In genomic region chr16:89299357-89300111, GRCh38 we compare ENCODE assay signal across 8 cellular contexts.
A peak's percentile ranks its signal among the peaks of the same experiment; 100 is the strongest.
DNase-seq lines count a peak whose midpoint lies in the region; ATAC-seq and TF ChIP-seq lines count a peak whose summit lies in the region.
"Not testable (repeated sequence)": the region's sequence is repeated elsewhere in the genome, so short reads cannot be mapped to it uniquely, and the experiment has no call there.

No MANE protein-coding gene starts in this region.

- H3K27me3 Mint-ChIP-seq in central memory CD8-positive, alpha-beta T cell = not testable (repeated sequence)

- peak overlapping the region; percentile 2 for H3K27ac ChIP-seq in AG04450 (ENCODE audit: low read depth, low read length)
- H3K27ac ChIP-seq in RWPE1 = peak overlapping the region; percentile 41; the same call in 1 of the 2 replicates
- peak overlapping the region; percentile 66 to 86 (median 85) for H3K27ac ChIP-seq in esophagus squamous epithelium
- peak overlapping the region; percentile 95 for H3K27ac ChIP-seq in right cardiac atrium (ENCODE audit: low read length)
- H3K27ac ChIP-seq in rectal smooth muscle tissue (ENCODE audit: low read depth, low read length) = peak overlapping the region; percentile 77
- H3K27ac ChIP-seq in stomach = peak overlapping the region; percentile 81 to 92 (median 86)
- H3K27ac ChIP-seq in upper lobe of left lung = peak overlapping the region; percentile 48 to 73 (median 70)

- not testable (repeated sequence) for H3K27me3 ChIP-seq in AG04450 (ENCODE audit: control insufficient read depth, insufficient read depth, low read length); esophagus squamous epithelium; right cardiac atrium (ENCODE audit: control insufficient read depth, insufficient read depth); rectal smooth muscle tissue (ENCODE audit: control insufficient read depth, insufficient read depth, low read length); stomach; upper lobe of left lung

- not testable (repeated sequence) for H3K9me3 ChIP-seq in AG04450 (ENCODE audit: control insufficient read depth, insufficient read depth, low read length); esophagus squamous epithelium; right cardiac atrium (ENCODE audit: control insufficient read depth, low read length); stomach; upper lobe of left lung

- H3K4me1 Mint-ChIP-seq in central memory CD8-positive, alpha-beta T cell = peaks cover 57% of the 10 kb centered on the region

- not testable (repeated sequence) for TF ChIP-seq POLR2A in esophagus squamous epithelium (IDR thresholded peaks at IDR 0.05); stomach (IDR thresholded peaks at IDR 0.05); upper lobe of left lung (IDR thresholded peaks at IDR 0.05)

- intact Hi-C loops in esophagus squamous epithelium (cut with DNase I); right cardiac atrium (cut with DNase I); stomach (cut with DNase I; ENCODE audit: low total_unique reads): not testable (repeated sequence)

- peaks cover 16% of the 10 kb centered on the region for H3K36me3 Mint-ChIP-seq in central memory CD8-positive, alpha-beta T cell (ENCODE audit: insufficient read depth)

- not testable (repeated sequence) for H3K4me3 Mint-ChIP-seq in central memory CD8-positive, alpha-beta T cell

- not testable (repeated sequence) for H3K4me3 ChIP-seq in AG04450 (ENCODE audit: low read depth, low read length); esophagus squamous epithelium; right cardiac atrium (ENCODE audit: low read length); rectal smooth muscle tissue (ENCODE audit: low read length); stomach; upper lobe of left lung

- not testable (repeated sequence) for TF ChIP-seq CTCF in AG04450 (IDR thresholded peaks at IDR 0.05; ENCODE audit: low read depth, low read length); RWPE1 (conservative IDR thresholded peaks at IDR 0.05; ENCODE audit: low read depth); esophagus squamous epithelium (IDR thresholded peaks at IDR 0.05); stomach (IDR thresholded peaks at IDR 0.05); upper lobe of left lung (IDR thresholded peaks at IDR 0.05)

- CTCF ChIA-PET in AG04450 (lab: Charles Lee); RWPE1 (lab: Yijun Ruan, JAX): not testable (repeated sequence)

- H3K36me3 ChIP-seq in esophagus squamous epithelium = peaks cover 12 to 70% (median 13%) of the 10 kb centered on the region in 3 donors
- peaks cover 21% of the 10 kb centered on the region for H3K36me3 ChIP-seq in rectal smooth muscle tissue (ENCODE audit: control insufficient read depth, insufficient read depth, low read length)
- H3K36me3 ChIP-seq in stomach = peaks cover 18 to 38% (median 21%) of the 10 kb centered on the region in 4 donors
- peaks cover 3 to 36% (median 16%) of the 10 kb centered on the region in 4 donors for H3K36me3 ChIP-seq in upper lobe of left lung

- WGBS in esophagus squamous epithelium, 2 donors = 100% methylated on average over 1 of the region's 10 CpGs; no CpG with 5 or more reads in 1 of the 2 donors
- 94% methylated on average over 10 of the region's 10 CpGs for WGBS in right cardiac atrium
- WGBS in stomach, 5 donors = 84 to 100% (median 93%) methylated on average over 2 to 10 of the region's 10 CpGs
- 82 to 100% methylated on average over 1 to 4 of the region's 10 CpGs for WGBS in upper lobe of left lung, 2 donors

- DNase-seq in AG04450 (ENCODE audit: low read depth, low spot score); RWPE1 (ENCODE audit: low spot score); central memory CD8-positive, alpha-beta T cell (ENCODE audit: low spot score in 2 of 2); esophagus squamous epithelium (lab: John Stamatoyannopoulos, UW); stomach; upper lobe of left lung: not testable (repeated sequence)
- peak in 1 of 3 donors; percentile 38 for DNase-seq in right cardiac atrium

- H3K4me1 ChIP-seq in esophagus squamous epithelium (peaks cover 29 to 87% (median 49%) of the 10 kb centered on the region in 3 donors), rectal smooth muscle tissue (ENCODE audit: control insufficient read depth, insufficient read depth, low read length) (peaks cover 17% of the 10 kb centered on the region), stomach (peaks cover 38 to 86% (median 71%) of the 10 kb centered on the region in 4 donors), upper lobe of left lung (peaks cover 16 to 65% (median 31%) of the 10 kb centered on the region in 4 donors)
- not testable (repeated sequence) for H3K4me1 ChIP-seq in right cardiac atrium (ENCODE audit: control insufficient read depth, insufficient read depth, low read length)

- POLR2A ChIA-PET in AG04450 (lab: Yijun Ruan, JAX); RWPE1 (lab: Yijun Ruan, JAX; ENCODE audit: low non-redundant PET): not testable (repeated sequence)

- H3K9me3 Mint-ChIP-seq in central memory CD8-positive, alpha-beta T cell = not testable (repeated sequence)

- peak overlapping the region; percentile 78 for H3K27ac Mint-ChIP-seq in central memory CD8-positive, alpha-beta T cell (ENCODE audit: low read depth)

- not testable (repeated sequence) for TF ChIP-seq EP300 in stomach (IDR thresholded peaks at IDR 0.05); upper lobe of left lung (IDR thresholded peaks at IDR 0.05)

- not testable (repeated sequence) for ATAC-seq in central memory CD8-positive, alpha-beta T cell (replicated peaks; ENCODE audit: extremely low read depth, poor library complexity, severe bottlenecking); right cardiac atrium; upper lobe of left lung (ENCODE audit: low FRiP score in 2 of 2)

- H3K9ac ChIP-seq in rectal smooth muscle tissue (ENCODE audit: low read length) = not testable (repeated sequence)

Comparison
In these comparisons a context has a peak if more than half of its experiments do, and no peak if none do; other contexts are left out.
1. H3K27ac ChIP-seq: peak in every context shown above with its lines; median percentile 95 in right cardiac atrium; 86 in stomach; 85 in esophagus squamous epithelium; 77 in rectal smooth muscle tissue; 70 in upper lobe of left lung; 41 in RWPE1; 2 in AG04450.